Comparison of ENCODE assay signal across 8 cellular contexts in the genomic region with DNA sequence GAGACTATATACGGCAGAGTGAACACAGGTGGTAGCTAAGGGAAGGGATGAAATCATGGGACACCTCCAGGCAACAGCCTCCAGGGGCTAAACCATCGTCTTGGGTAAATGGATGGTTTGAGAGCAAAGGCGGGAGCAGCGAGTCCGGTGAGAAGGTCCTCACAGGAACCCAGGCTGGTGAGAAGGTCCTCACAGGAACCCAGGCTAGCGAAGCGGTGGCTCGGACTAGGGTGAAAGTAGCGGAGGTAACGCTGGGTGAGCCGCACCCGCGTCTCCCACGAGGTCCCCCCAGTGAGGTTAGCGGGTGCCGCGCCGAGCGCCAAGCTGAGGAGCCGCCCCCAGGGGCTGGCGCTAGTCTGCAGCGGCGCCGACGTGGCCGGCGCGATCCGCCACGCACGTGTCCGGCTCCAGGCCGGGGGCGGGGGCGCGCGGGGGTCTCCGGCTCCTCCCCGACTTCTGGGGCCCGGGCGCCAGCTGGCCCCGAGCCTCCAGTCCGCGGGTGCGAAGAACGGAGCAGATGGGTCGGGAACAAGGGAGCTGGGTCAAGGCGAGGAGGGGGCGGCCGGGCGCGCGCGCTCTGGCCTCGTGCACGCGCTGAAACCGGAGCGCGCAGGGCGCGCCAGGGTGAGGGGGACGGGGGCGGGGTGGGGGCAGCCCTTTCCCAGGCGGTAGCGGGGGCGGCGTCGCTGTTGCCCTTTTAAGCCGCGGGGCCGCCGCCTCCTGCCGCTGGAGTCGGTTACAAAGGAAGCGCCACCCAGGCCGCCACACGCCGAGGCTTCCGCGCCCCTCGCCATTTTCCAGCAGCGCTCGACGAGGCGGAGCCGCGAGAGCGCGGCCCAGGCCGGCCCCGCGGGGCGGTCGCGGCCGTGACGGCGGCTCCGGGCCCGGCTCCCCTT. TPM values are rescaled to one million over a fixed set of nuclear protein-coding genes. Genes with fewer than 3 reads are reported as not detected.
DNase-seq lines count a peak whose midpoint lies in the region; ATAC-seq and TF ChIP-seq lines count a peak whose summit lies in the region.

TSS of gene UBE2Q2 (plus strand) at position 726 of the 896 bp plus-strand sequence. CDS start 220 bp downstream, outside the sequence.

- 0 to 1% methylated on average over 2 to 51 of the region's 101 CpGs for WGBS in transverse colon (ENCODE audit: low coverage in 1 of 2), 2 donors

- TF ChIP-seq POLR2A in transverse colon (IDR thresholded peaks at IDR 0.05) = no peak

- H3K27ac ChIP-seq in cardiac muscle cell (peak within 1 kb of the TSS; percentile 81), transverse colon (peak within 1 kb of the TSS; percentile 93 to 97 (median 96))

- peak within 1 kb of the TSS; percentile 71 for H3K4me3 ChIP-seq in cardiac muscle cell
- peak within 1 kb of the TSS; percentile 75 to 95 (median 86) for H3K4me3 ChIP-seq in transverse colon

- H3K27me3 ChIP-seq in cardiac muscle cell = no peaks in the 10 kb centered on the region
- H3K27me3 ChIP-seq in transverse colon = no peaks in the 10 kb centered on the region

- TF ChIP-seq CTCF in cardiac muscle cell (IDR thresholded peaks at IDR 0.05; ENCODE audit: low read depth, low read length) (no peak), transverse colon (IDR thresholded peaks at IDR 0.05) (peak in 1 of 5 experiments; percentile 11)

- peak; percentile 57 for ATAC-seq in GM21723 (IDR thresholded peaks at IDR 0.05; ENCODE audit: unreplicated experiment)

- H3K36me3 ChIP-seq in cardiac muscle cell (no peaks in the 10 kb centered on the region), transverse colon (no peaks in the 10 kb centered on the region)

- in situ Hi-C loops in transverse colon (cut with MboI; ENCODE audit: low pct_ligation_motif_present in 1 of 4, low pct_unique_long_range_greater_than_20kb in 1 of 4, low sequenced_read_pairs in 3 of 4) = no loop called here

- TF ChIP-seq EP300 in transverse colon (IDR thresholded peaks at IDR 0.05; ENCODE audit: low read depth) = no peak

- intact Hi-C loops in transverse colon (cut with DNase I; ENCODE audit: low total_unique reads) = no loop called here

- DNase-seq in DMS 273 (lab: John Stamatoyannopoulos, UW; ENCODE audit: unreplicated experiment) (peak; percentile 91), LoVo (ENCODE audit: low spot score) (peak; percentile 70), SW480 (ENCODE audit: low spot score) (peak; percentile 73), cardiac muscle cell (ENCODE audit: low read depth in 1 of 2, low spot score in 1 of 2) (peak; percentile 83 to 87), pons (ENCODE audit: low spot score) (peak; percentile 24), transverse colon (peak; percentile 74)
- peak; percentile 40 for DNase-seq in activated naive CD8-positive, alpha-beta T cell treated with anti-CD3 and anti-CD28 coated beads, Interleukin-2, amount 50 U/mL, for 16 hours (ENCODE audit: low read depth, low spot score)

- H3K9me3 ChIP-seq in cardiac muscle cell (ENCODE audit: low read depth) = no peaks in the 10 kb centered on the region
- H3K9me3 ChIP-seq in transverse colon = no peaks in the 10 kb centered on the region

- H3K4me1 ChIP-seq in cardiac muscle cell (ENCODE audit: low read depth) (peaks cover 33% of the 10 kb centered on the region), transverse colon (peaks cover 19 to 45% (median 32%) of the 10 kb centered on the region in 4 donors)

RNA-seq across cellular contexts. Expression of gene UBE2Q2, which starts in this region (rescaled TPM):
- total RNA-seq in cardiac muscle cell (27.0 and 36.7 TPM in 2 replicates), transverse colon (10 to 100 TPM; 21.2 to 53.7 (median 26.9) TPM)
- 33.7 and 50.1 TPM in 2 replicates for polyA plus RNA-seq in cardiac muscle cell

Comparison
In these comparisons a context has a peak if more than half of its experiments do, and no peak if none do; other contexts are left out.
1. Peak in every context shown above with its lines: DNase-seq, ATAC-seq, H3K4me3 ChIP-seq and H3K27ac ChIP-seq.
2. DNase-seq: peak in every context shown above with its lines; median percentile 91 in DMS 273; 85 in cardiac muscle cell; 74 in transverse colon; 73 in SW480; 70 in LoVo; 40 in activated naive CD8-positive, alpha-beta T cell treated with anti-CD3 and anti-CD28 coated beads, Interleukin-2, amount 50 U/mL, for 16 hours; 24 in pons.